1 cellular context compared by ENCODE assay signal in the genomic region with DNA sequence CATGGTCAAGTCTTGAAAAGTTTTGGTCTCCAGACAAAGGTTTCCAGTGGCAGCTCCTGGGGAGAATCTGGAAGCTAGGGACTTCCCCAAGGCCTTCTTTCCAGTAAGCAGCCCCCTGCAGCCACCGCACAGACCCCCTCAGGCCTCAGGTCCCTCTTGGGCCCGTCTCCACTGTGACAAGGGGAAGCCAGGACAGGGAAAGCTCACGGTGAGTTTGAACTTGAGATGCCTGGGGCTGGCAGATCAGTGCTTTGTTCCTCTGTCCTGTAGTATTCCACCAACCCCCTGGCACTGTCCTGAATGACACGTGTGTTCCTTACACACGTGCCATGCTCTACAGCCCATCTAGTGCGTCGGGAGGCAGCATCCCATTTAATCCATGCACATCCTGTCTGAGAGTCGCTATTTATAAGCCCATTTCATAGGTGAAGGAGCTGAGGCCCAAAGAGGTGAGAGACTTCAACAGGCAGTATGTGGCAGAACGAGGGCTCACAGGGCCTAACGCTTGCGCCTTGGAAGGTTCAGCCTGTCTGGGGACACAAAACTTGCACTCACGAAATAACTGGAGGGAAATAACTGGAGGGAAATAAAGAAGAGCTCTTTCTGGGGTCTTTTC.
A peak's percentile ranks its signal among the peaks of the same experiment; 100 is the strongest.
TF ChIP-seq lines count a peak whose summit lies in the region.

No MANE protein-coding gene starts in this region.

TF ChIP-seq in HepG2, 621 proteins besides CTCF, POLR2A, EP300 and RAD21 (continued from another document):
- TF ChIP-seq, protein P1, sequence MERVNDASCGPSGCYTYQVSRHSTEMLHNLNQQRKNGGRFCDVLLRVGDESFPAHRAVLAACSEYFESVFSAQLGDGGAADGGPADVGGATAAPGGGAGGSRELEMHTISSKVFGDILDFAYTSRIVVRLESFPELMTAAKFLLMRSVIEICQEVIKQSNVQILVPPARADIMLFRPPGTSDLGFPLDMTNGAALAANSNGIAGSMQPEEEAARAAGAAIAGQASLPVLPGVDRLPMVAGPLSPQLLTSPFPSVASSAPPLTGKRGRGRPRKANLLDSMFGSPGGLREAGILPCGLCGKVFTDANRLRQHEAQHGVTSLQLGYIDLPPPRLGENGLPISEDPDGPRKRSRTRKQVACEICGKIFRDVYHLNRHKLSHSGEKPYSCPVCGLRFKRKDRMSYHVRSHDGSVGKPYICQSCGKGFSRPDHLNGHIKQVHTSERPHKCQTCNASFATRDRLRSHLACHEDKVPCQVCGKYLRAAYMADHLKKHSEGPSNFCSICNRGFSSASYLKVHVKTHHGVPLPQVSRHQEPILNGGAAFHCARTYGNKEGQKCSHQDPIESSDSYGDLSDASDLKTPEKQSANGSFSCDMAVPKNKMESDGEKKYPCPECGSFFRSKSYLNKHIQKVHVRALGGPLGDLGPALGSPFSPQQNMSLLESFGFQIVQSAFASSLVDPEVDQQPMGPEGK (CRISPR knock-in tag; IDR thresholded peaks at IDR 0.05) = no peak
- peak; percentile 95 for TF ChIP-seq ZNF629 (CRISPR knock-in tag; conservative IDR thresholded peaks at IDR 0.05)
- no peak for TF ChIP-seq SMARCE1 (IDR thresholded peaks at IDR 0.05; ENCODE audit: borderline replicate concordance)
- 0 out of 2 replicates have a peak, but pooled peaks have one; percentile 55 for TF ChIP-seq NRL (CRISPR knock-in tag; IDR thresholded peaks at IDR 0.05; ENCODE audit: borderline replicate concordance)
- no peak for TF ChIP-seq ZFP90 (CRISPR knock-in tag; IDR thresholded peaks at IDR 0.05; ENCODE audit: borderline replicate concordance)
- TF ChIP-seq KDM6A (CRISPR knock-in tag; IDR thresholded peaks at IDR 0.05; ENCODE audit: low read depth) = no peak
- peak; percentile 75; the same call in 1 of the 2 replicates for TF ChIP-seq ZNF839 (CRISPR knock-in tag; IDR thresholded peaks at IDR 0.05; ENCODE audit: borderline replicate concordance)
- TF ChIP-seq, protein P2, sequence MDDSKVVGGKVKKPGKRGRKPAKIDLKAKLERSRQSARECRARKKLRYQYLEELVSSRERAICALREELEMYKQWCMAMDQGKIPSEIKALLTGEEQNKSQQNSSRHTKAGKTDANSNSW (CRISPR knock-in tag; IDR thresholded peaks at IDR 0.05; ENCODE audit: borderline replicate concordance) = no peak
- no peak for TF ChIP-seq ARNT (IDR thresholded peaks at IDR 0.05)
- no peak for TF ChIP-seq TCF7 (IDR thresholded peaks at IDR 0.05; ENCODE audit: low read depth)
- TF ChIP-seq EHMT2 (IDR thresholded peaks at IDR 0.05; ENCODE audit: borderline replicate concordance, low read depth, low read length) = no peak
- no peak for TF ChIP-seq CREM (IDR thresholded peaks at IDR 0.05)
- no peak for TF ChIP-seq CREM (CRISPR knock-in tag; IDR thresholded peaks at IDR 0.05)
- TF ChIP-seq ZNF251 (CRISPR knock-in tag; IDR thresholded peaks at IDR 0.05) = no peak
- TF ChIP-seq GLI4 (CRISPR knock-in tag; IDR thresholded peaks at IDR 0.05; ENCODE audit: borderline replicate concordance) = no peak
- peak; percentile 87 for TF ChIP-seq ZMYM3 (CRISPR knock-in tag; IDR thresholded peaks at IDR 0.05)
- TF ChIP-seq, protein P3, sequence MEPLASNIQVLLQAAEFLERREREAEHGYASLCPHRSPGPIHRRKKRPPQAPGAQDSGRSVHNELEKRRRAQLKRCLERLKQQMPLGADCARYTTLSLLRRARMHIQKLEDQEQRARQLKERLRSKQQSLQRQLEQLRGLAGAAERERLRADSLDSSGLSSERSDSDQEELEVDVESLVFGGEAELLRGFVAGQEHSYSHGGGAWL (CRISPR knock-in tag; IDR thresholded peaks at IDR 0.05) = no peak
- TF ChIP-seq KDM1A (CRISPR knock-in tag; IDR thresholded peaks at IDR 0.05) = no peak
- TF ChIP-seq SRSF1 (optimal IDR thresholded peaks at IDR 0.05; ENCODE audit: low read depth, low read length) = peak; percentile 48
- no peak for TF ChIP-seq HNRNPLL (IDR thresholded peaks at IDR 0.05; ENCODE audit: low read depth, low read length, poor library complexity, severe bottlenecking)
- TF ChIP-seq PHF5A (CRISPR knock-in tag; IDR thresholded peaks at IDR 0.05; ENCODE audit: low read depth, unreplicated experiment) = no peak
- TF ChIP-seq TP53 (CRISPR knock-in tag; conservative IDR thresholded peaks at IDR 0.05) = no peak
- TF ChIP-seq NFKB2 (CRISPR knock-in tag; IDR thresholded peaks at IDR 0.05; ENCODE audit: borderline replicate concordance) = no peak
TF ChIP-seq in HepG2: peak in this region for 8.
